In genomic region chrX:49922291-49923241, GRCh38 we compare ENCODE assay signal across 8 cellular contexts. TPM values are rescaled to one million over a fixed set of nuclear protein-coding genes. Genes with fewer than 3 reads are reported as not detected.
A peak's percentile ranks its signal among the peaks of the same experiment; 100 is the strongest.
DNase-seq lines count a peak whose midpoint lies in the region; TF ChIP-seq lines count a peak whose summit lies in the region.

Gene CLCN5, plus strand, starts transcription at chrX:49922596. Its CDS starts 2,703 bp downstream, at chrX:49925299.

- H3K4me3 Mint-ChIP-seq in neural crest cell = peak within 1 kb of the TSS; percentile 87

- no peak for TF ChIP-seq EP300 in stomach (IDR thresholded peaks at IDR 0.05)

- H3K4me1 Mint-ChIP-seq in neural crest cell = peaks cover 31% of the 10 kb centered on the region

- H3K36me3 ChIP-seq in HAP-1 (replicated peaks) (peaks cover 10% of the 10 kb centered on the region), MG63 (no peaks in the 10 kb centered on the region), stomach (no peaks in the 10 kb centered on the region)

- no peak for TF ChIP-seq POLR2A in stomach (IDR thresholded peaks at IDR 0.05)

- H3K27ac ChIP-seq in stomach = peak within 1 kb of the TSS; percentile 84 to 92 (median 89)

- intact Hi-C loops in stomach (cut with DNase I; ENCODE audit: low total_unique reads) = no loop called here

- H3K27ac Mint-ChIP-seq in neural crest cell (ENCODE audit: unreplicated experiment) = peak within 1 kb of the TSS; percentile 88

- H3K4me3 ChIP-seq in HAP-1 (peak within 1 kb of the TSS; percentile 86), MG63 (peak within 1 kb of the TSS; percentile 69), fibroblast of villous mesenchyme (ENCODE audit: low read depth, low read length) (peak within 1 kb of the TSS; percentile 74), stomach (peak within 1 kb of the TSS; percentile 61 to 79 (median 70))

- H3K9me3 ChIP-seq in HAP-1 = no peaks in the 10 kb centered on the region
- no peaks in the 10 kb centered on the region for H3K9me3 ChIP-seq in MG63
- no peaks in the 10 kb centered on the region for H3K9me3 ChIP-seq in stomach

- no peak for TF ChIP-seq CTCF in fibroblast of villous mesenchyme (IDR thresholded peaks at IDR 0.05; ENCODE audit: insufficient read depth, low read depth, low read length)
- no peak for TF ChIP-seq CTCF in neural crest cell (conservative IDR thresholded peaks at IDR 0.05)
- TF ChIP-seq CTCF in stomach (IDR thresholded peaks at IDR 0.05) = no peak

- DNase-seq in G401 (ENCODE audit: low spot score) = peak; percentile 90
- peak; percentile 94 to 98 for DNase-seq in HAP-1 (ENCODE audit: low spot score in 2 of 2)
- peak; percentile 92 for DNase-seq in MG63
- DNase-seq in SHP77 treated with DMSO at 0.1 percent for 48 hours (lab: John Stamatoyannopoulos, UW) = peak; percentile 24
- DNase-seq in activated gamma-delta T cell treated with Interleukin-2 at 50 U/mL for 16 hours = peak; percentile 90
- peak; percentile 95 for DNase-seq in fibroblast of villous mesenchyme (ENCODE audit: low read depth)
- peak; percentile 82 for DNase-seq in neural crest cell (ENCODE audit: low read depth, low spot score)
- DNase-seq in stomach = peak; percentile 97

- H3K9me3 Mint-ChIP-seq in neural crest cell = no peaks in the 10 kb centered on the region

- no peaks in the 10 kb centered on the region for H3K27me3 Mint-ChIP-seq in neural crest cell (ENCODE audit: low read depth)

- H3K36me3 Mint-ChIP-seq in neural crest cell (ENCODE audit: low read depth) = peaks cover under 1% of the 10 kb centered on the region

- H3K27me3 ChIP-seq in HAP-1 (ENCODE audit: low read depth) (no peaks in the 10 kb centered on the region), MG63 (no peaks in the 10 kb centered on the region), stomach (no peaks in the 10 kb centered on the region)

- WGBS in stomach, 5 donors = 0 to 46% (median 9%) methylated on average over 1 to 82 of the region's 83 CpGs

- in situ Hi-C loops in G401 (cut with HindIII; ENCODE audit: low sequenced_read_pairs) = no loop called here
- in situ Hi-C loops in HAP-1 (cut with MboI; ENCODE audit: low sequenced_read_pairs) = loop anchor here (25.0 kb wide), 1 partner anchor 665 kb away; no protein-coding TSS in a partner anchor

- H3K4me1 ChIP-seq in HAP-1 (peaks cover 13% of the 10 kb centered on the region), stomach (peaks cover 0 to 29% (median 11%) of the 10 kb centered on the region in 4 donors)

RNA-seq across cellular contexts. Expression of gene CLCN5, which starts in this region (rescaled TPM):
- total RNA-seq in G401 (2014; rRNA removed; shearing (Covaris generic)) = 5.8 and 7.1 TPM in 2 replicates
- total RNA-seq in MG63 (2014; rRNA removed; shearing (Covaris generic); ENCODE audit: low replicate concordance) = 0.76 and 0.86 TPM in 2 replicates
- total RNA-seq in fibroblast of villous mesenchyme = 9.0 and 12.5 TPM in 2 replicates
- 16.7 TPM in 2 replicates for total RNA-seq in neural crest cell
- 10 to 100 TPM in 1 of 5 donors, 1 to 10 TPM in 4; 1.2 to 13.8 (median 8.1) TPM for total RNA-seq in stomach
- 1 to 10 TPM in 1 of 3 donors, under 1 TPM in 2; 0.31 to 1.5 (median 0.93) TPM for polyA plus RNA-seq in stomach

Comparison
In these comparisons a context has a peak if more than half of its experiments do, and no peak if none do; other contexts are left out.
1. Peak in every context shown above with its lines: DNase-seq, H3K4me3 ChIP-seq and H3K27ac ChIP-seq.
2. Peak in DNase-seq and H3K4me3 ChIP-seq in MG63; RNA of the gene not detected or under 1 TPM.
3. DNase-seq: peak in every context shown above with its lines; median percentile 97 in stomach; 96 in HAP-1; 95 in fibroblast of villous mesenchyme; 92 in MG63; 90 in G401; 90 in activated gamma-delta T cell treated with Interleukin-2 at 50 U/mL for 16 hours; 82 in neural crest cell; 24 in SHP77 treated with DMSO at 0.1 percent for 48 hours.